Comparison of ENCODE assay signal across 28 cellular contexts in the genomic region with DNA sequence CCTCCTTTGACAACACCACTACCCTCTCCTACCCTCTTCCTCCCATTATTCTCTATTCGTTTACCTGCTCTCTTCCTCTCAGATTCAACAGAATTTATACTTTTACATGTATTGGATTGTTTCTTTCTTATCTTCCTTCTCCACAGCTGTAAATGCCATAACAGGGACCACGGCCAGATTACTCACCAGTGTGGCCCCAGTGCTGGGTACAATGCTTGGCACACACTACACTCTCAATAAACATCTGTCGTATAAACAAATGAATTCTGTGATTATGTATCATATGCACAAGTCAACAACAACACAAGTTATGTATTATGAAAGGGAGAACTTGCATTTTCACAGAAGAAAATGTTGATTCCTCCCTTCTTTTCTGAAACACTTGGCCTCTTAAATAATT. TPM values are rescaled to one million over a fixed set of nuclear protein-coding genes. Genes with fewer than 3 reads are reported as not detected.
DNase-seq lines count a peak whose midpoint lies in the region; ATAC-seq, FAIRE-seq and TF ChIP-seq lines count a peak whose summit lies in the region.
"Had no signal": no experiment of that assay in that cellular context is flagged by ENCODE, and none has a peak within 500 bp of the region (broad histone marks: within the 10 kb centered on the region; RNA-seq: fewer than 3 reads in every experiment).

No MANE protein-coding gene starts in this region.

- no peak for DNase-seq in activated T-cell treated with anti-CD3 and anti-CD28 coated beads, Interleukin-2, amount 50 U/mL, for 72 hours
- DNase-seq in activated T-cell treated with anti-CD3 and anti-CD28 coated beads for 4 hours (no peak), endothelial cell of umbilical vein (ENCODE audit: low read depth, low spot score) (peak; percentile 37), fibroblast of the aortic adventitia (ENCODE audit: low read depth) (peak; percentile 45), trophoblast cell (no peak), RCC 7860 (ENCODE audit: low spot score) (no peak), omental fat pad (ENCODE audit: low spot score) (no peak), Right ventricle myocardium superior (no peak)
- DNase-seq: ACHN; Caco-2; CD4-positive, alpha-beta memory T cell; DMS 273 treated with DMSO at 0.1 percent for 48 hours; DND-41; NCI-H1417; NCI-H1694 treated with DMSO at 0.1 percent for 48 hours; NCI-H446; NCI-H526; OCI-M1; RPMI8226; SHP77 treated with DMSO at 0.1 percent for 48 hours had no signal

- H3K14ac ChIP-seq in trophoblast cell (ENCODE audit: low read length): no peak overlapping the region

- H3K27ac Mint-ChIP-seq in activated T-cell treated with anti-CD3 and anti-CD28 coated beads, Interleukin-2, amount 50 U/mL, for 72 hours: peak overlapping the region; percentile 55
- H3K27ac Mint-ChIP-seq: CD4-positive, alpha-beta memory T cell had no signal

- H2BK12ac ChIP-seq in trophoblast cell (ENCODE audit: low read length): no peak overlapping the region

- no peak overlapping the region for H2BK5ac ChIP-seq in trophoblast cell (ENCODE audit: low read depth, low read length, poor library complexity)

- peaks cover 0 to 2% of the 10 kb centered on the region in 2 donors for H3K36me3 Mint-ChIP-seq in activated T-cell treated with anti-CD3 and anti-CD28 coated beads, Interleukin-2, amount 50 U/mL, for 72 hours (ENCODE audit: insufficient read depth in 2 of 2)

- no TSS peak for BruUV-seq in endothelial cell of umbilical vein (replicated peaks; lab: Mats Ljungman, UMichigan)

- CTCF ChIA-PET in endothelial cell of umbilical vein (lab: Charles Lee): interaction anchor here (1.5 to 3.7 kb wide), 2 partner anchors 96 to 101 kb away, joined by 3 to 12 read pairs; partner anchors contain the start of gene AOC2

- no peak overlapping the region for H3K4me2 ChIP-seq in endothelial cell of umbilical vein (ENCODE audit: insufficient read depth, low read length)
- H3K4me2 ChIP-seq in trophoblast cell (ENCODE audit: low read length): no peak overlapping the region
- H3K4me2 ChIP-seq: BLaER1 treated with 17β-estradiol and CSF1 and Interleukin-3, amounts not matched to agents 10 nM and 100 nM; KMS-11 had no signal

- H3K27me3 ChIP-seq in endothelial cell of umbilical vein (ENCODE audit: control insufficient read depth in 2 of 2, insufficient read depth in 2 of 2, low read length in 2 of 2) (no peaks in the 10 kb centered on the region), trophoblast cell (ENCODE audit: insufficient read depth, low read length) (no peaks in the 10 kb centered on the region)
- H3K27me3 ChIP-seq: BLaER1 treated with 17β-estradiol and CSF1 and Interleukin-3, amounts not matched to agents 10 nM and 100 nM had no signal

- WGBS in trophoblast cell (ENCODE audit: extremely low coverage, insufficient coverage, insufficient read length): 100% methylated on average over 1 of the region's 3 CpGs

- H3K4me3 Mint-ChIP-seq in activated T-cell treated with anti-CD3 and anti-CD28 coated beads, Interleukin-2, amount 50 U/mL, for 72 hours: no peak overlapping the region

- POLR2A ChIA-PET in endothelial cell of umbilical vein (lab: Charles Lee): no interaction called here

- no peak overlapping the region for H2AK5ac ChIP-seq in trophoblast cell (ENCODE audit: low read length)

- peaks cover 7% of the 10 kb centered on the region for H3K27me3 Mint-ChIP-seq in activated T-cell treated with anti-CD3 and anti-CD28 coated beads, Interleukin-2, amount 50 U/mL, for 72 hours (ENCODE audit: low read depth)
- H3K27me3 Mint-ChIP-seq: CD4-positive, alpha-beta memory T cell had no signal

- no peaks in the 10 kb centered on the region for H4K20me1 ChIP-seq in endothelial cell of umbilical vein (replicated peaks; ENCODE audit: control insufficient read depth, extremely low read depth, insufficient read depth, low read length)
- H4K20me1 ChIP-seq: BLaER1 treated with 17β-estradiol and CSF1 and Interleukin-3, amounts not matched to agents 10 nM and 100 nM had no signal

- no peak overlapping the region for H4K12ac ChIP-seq in trophoblast cell (ENCODE audit: low read depth, low read length)

- H3K79me1 ChIP-seq in trophoblast cell (ENCODE audit: low read length): no peaks in the 10 kb centered on the region

- H3K9ac ChIP-seq in endothelial cell of umbilical vein (replicated peaks; ENCODE audit: extremely low read depth, insufficient read depth, low read length) (no peak overlapping the region), trophoblast cell (ENCODE audit: low read length) (no peak overlapping the region)
- H3K9ac ChIP-seq: BLaER1 treated with 17β-estradiol and CSF1 and Interleukin-3, amounts not matched to agents 10 nM and 100 nM; KMS-11 had no signal

- H3K4me1 Mint-ChIP-seq in activated T-cell treated with anti-CD3 and anti-CD28 coated beads, Interleukin-2, amount 50 U/mL, for 72 hours (ENCODE audit: low read depth): no peaks in the 10 kb centered on the region
- H3K4me1 Mint-ChIP-seq: CD4-positive, alpha-beta memory T cell had no signal

- TF ChIP-seq CTCF in endothelial cell of umbilical vein (IDR thresholded peaks at IDR 0.05; ENCODE audit: extremely low read depth in 1 of 2, insufficient read depth in 1 of 2, low read depth in 1 of 2, low read length in 2 of 2) (no peak), fibroblast of the aortic adventitia (IDR thresholded peaks at IDR 0.05; ENCODE audit: insufficient read depth, low read length) (no peak), omental fat pad (IDR thresholded peaks at IDR 0.05) (no peak)

- no peak overlapping the region for H3K23ac ChIP-seq in trophoblast cell (ENCODE audit: low read length)

- H3K27ac ChIP-seq in endothelial cell of umbilical vein (ENCODE audit: insufficient read depth, low read depth, low read length): no peak overlapping the region
- H3K27ac ChIP-seq in trophoblast cell (ENCODE audit: low read depth, low read length): no peak overlapping the region
- H3K27ac ChIP-seq: 22Rv1; BLaER1 treated with 17β-estradiol and CSF1 and Interleukin-3, amounts not matched to agents 10 nM and 100 nM; KMS-11; SK-N-MC had no signal

- H4K91ac ChIP-seq in trophoblast cell (ENCODE audit: low read depth, low read length): no peak overlapping the region

- no peaks in the 10 kb centered on the region for H3K9me3 Mint-ChIP-seq in activated T-cell treated with anti-CD3 and anti-CD28 coated beads, Interleukin-2, amount 50 U/mL, for 72 hours
- H3K9me3 Mint-ChIP-seq: CD4-positive, alpha-beta memory T cell had no signal

- H3K79me2 ChIP-seq in endothelial cell of umbilical vein (ENCODE audit: control insufficient read depth, insufficient read depth, low read length) (no peaks in the 10 kb centered on the region), trophoblast cell (ENCODE audit: control insufficient read depth, insufficient read depth, low read length, poor library complexity) (no peaks in the 10 kb centered on the region)

- no peak overlapping the region for H4K8ac ChIP-seq in trophoblast cell (ENCODE audit: low read depth, low read length)

- no peak for ATAC-seq in activated T-cell treated with anti-CD3 and anti-CD28 coated beads, Interleukin-2, amount 50 U/mL, for 72 hours (replicated peaks in 1 of 2)
- ATAC-seq in omental fat pad (ENCODE audit: low FRiP score) (no peak), Right ventricle myocardium superior (ENCODE audit: poor library complexity) (no peak)

- dilution Hi-C loops in endothelial cell of umbilical vein (cut with MboI; ENCODE audit: extremely low pct_ligation_motif_present, low sequenced_read_pairs): no loop called here

- no peak overlapping the region for H3K18ac ChIP-seq in trophoblast cell (ENCODE audit: low read length)

- H2BK120ac ChIP-seq in trophoblast cell (ENCODE audit: insufficient read depth, low read length, poor library complexity): no peak overlapping the region

- TF ChIP-seq POLR2A in endothelial cell of umbilical vein (IDR thresholded peaks at IDR 0.05; ENCODE audit: low read depth, low read length): no peak

- intact Hi-C loops in endothelial cell of umbilical vein (cut with micrococcal nuclease) (no loop called here), Right ventricle myocardium superior (cut with DNase I) (no loop called here)

- H3K4me1 ChIP-seq in endothelial cell of umbilical vein (ENCODE audit: control insufficient read depth, extremely low read depth, insufficient read depth, low read length): no peaks in the 10 kb centered on the region
- H3K4me1 ChIP-seq in trophoblast cell (ENCODE audit: control insufficient read depth in 1 of 2, insufficient read depth in 2 of 2, low read length in 2 of 2): no peaks in the 10 kb centered on the region
- H3K4me1 ChIP-seq: BLaER1 treated with 17β-estradiol and CSF1 and Interleukin-3, amounts not matched to agents 10 nM and 100 nM; Caco-2 had no signal

- H3K4me3 ChIP-seq in endothelial cell of umbilical vein (replicated peaks in 1 of 3; ENCODE audit: insufficient read depth in 1 of 3, low read depth in 1 of 3, low read length in 3 of 3): no peak overlapping the region
- no peak overlapping the region for H3K4me3 ChIP-seq in fibroblast of the aortic adventitia (ENCODE audit: low read depth, low read length)
- no peak overlapping the region for H3K4me3 ChIP-seq in trophoblast cell (ENCODE audit: low read depth, low read length)
- H3K4me3 ChIP-seq: BLaER1 treated with 17β-estradiol and CSF1 and Interleukin-3, amounts not matched to agents 10 nM and 100 nM; SK-N-MC had no signal

- no peak for FAIRE-seq in endothelial cell of umbilical vein (lab: Jason Lieb, UNC)
- no peak for FAIRE-seq in RCC 7860 (lab: Jason Lieb, UNC)
- FAIRE-seq: GM12891, HTR-8/SVneo had no signal

- no peaks in the 10 kb centered on the region for H3K36me3 ChIP-seq in endothelial cell of umbilical vein (ENCODE audit: control insufficient read depth in 2 of 2, extremely low read depth in 1 of 2, insufficient read depth in 2 of 2, low read length in 2 of 2)
- H3K36me3 ChIP-seq in trophoblast cell (ENCODE audit: control insufficient read depth in 1 of 2, insufficient read depth in 2 of 2, low read length in 2 of 2): no peaks in the 10 kb centered on the region

- H2AFZ ChIP-seq in endothelial cell of umbilical vein (ENCODE audit: low read depth, low read length) (no peak overlapping the region), trophoblast cell (ENCODE audit: insufficient read depth, low read length, poor library complexity) (no peak overlapping the region)

- H3K4ac ChIP-seq in trophoblast cell (ENCODE audit: low read depth, low read length): no peak overlapping the region

- no peaks in the 10 kb centered on the region for H3K9me1 ChIP-seq in endothelial cell of umbilical vein (replicated peaks; ENCODE audit: control insufficient read depth, extremely low read depth, insufficient read depth, low read length)

- H3K9me3 ChIP-seq in endothelial cell of umbilical vein (replicated peaks; ENCODE audit: control insufficient read depth, insufficient read depth, low read length) (no peaks in the 10 kb centered on the region), trophoblast cell (ENCODE audit: insufficient read depth, low read depth, low read length) (no peaks in the 10 kb centered on the region)
- H3K9me3 ChIP-seq: BLaER1 treated with 17β-estradiol and CSF1 and Interleukin-3, amounts not matched to agents 10 nM and 100 nM; Caco-2 had no signal

RNA-seq across cellular contexts. Expression of gene AARSD1, which starts 20.0 kb away (rescaled TPM):
- total RNA-seq in activated T-cell treated with anti-CD3 and anti-CD28 coated beads, Interleukin-2, amount 50 U/mL, for 72 hours: 10 to 100 TPM; 50.7 to 52.2 TPM
- 39.7 and 53.2 TPM in 2 replicates for total RNA-seq in endothelial cell of umbilical vein
- polyA plus RNA-seq in endothelial cell of umbilical vein: 38.3 and 42.8 TPM in 2 replicates
- polyA plus RNA-seq in endothelial cell of umbilical vein (2011; cell fraction: cytosol; rRNA removed): 42.1 and 47.5 TPM in 2 replicates
- polyA plus RNA-seq in endothelial cell of umbilical vein (2011; cell fraction: nucleus; rRNA removed): 84.3 and 93.9 TPM in 2 replicates
- polyA plus RNA-seq in endothelial cell of umbilical vein (2012): 46.1 and 47.7 TPM in 2 replicates
- 39.0 and 44.7 TPM in 2 replicates for polyA minus RNA-seq in endothelial cell of umbilical vein
- 18.7 TPM for polyA minus RNA-seq in endothelial cell of umbilical vein (2011; cell fraction: cytosol; rRNA and poly(A)+ RNA removed)
- 28.6 and 35.0 TPM in 2 replicates for polyA minus RNA-seq in endothelial cell of umbilical vein (2011; cell fraction: nucleus; rRNA and poly(A)+ RNA removed)
- total RNA-seq in fibroblast of the aortic adventitia (ENCODE audit: low replicate concordance): 18.9 and 20.0 TPM in 2 replicates
- polyA plus RNA-seq in trophoblast cell (2013): 30.9 and 31.5 TPM in 2 replicates
- total RNA-seq in omental fat pad: 10 to 100 TPM; 17.8 to 36.0 (median 20.2) TPM
- 30.6 TPM for total RNA-seq in Right ventricle myocardium superior

RNA-seq across cellular contexts. Expression of gene PTGES3L, which starts 35.7 kb away (rescaled TPM):
- under 1 TPM; 0.36 to 0.95 TPM for total RNA-seq in activated T-cell treated with anti-CD3 and anti-CD28 coated beads, Interleukin-2, amount 50 U/mL, for 72 hours
- total RNA-seq in endothelial cell of umbilical vein: not detected in 2 replicates
- polyA plus RNA-seq in endothelial cell of umbilical vein: 0.23 and 0.45 TPM in 2 replicates
- 0.19 and 0.20 TPM in 2 replicates for polyA plus RNA-seq in endothelial cell of umbilical vein (2011; cell fraction: cytosol; rRNA removed)
- 0.67 and 0.78 TPM in 2 replicates for polyA plus RNA-seq in endothelial cell of umbilical vein (2011; cell fraction: nucleus; rRNA removed)
- 0.17 TPM in 1 of 2 replicates, not detected in the other for polyA plus RNA-seq in endothelial cell of umbilical vein (2012)
- polyA minus RNA-seq in endothelial cell of umbilical vein: 0.15 and 1.2 TPM in 2 replicates
- 1.9 TPM for polyA minus RNA-seq in endothelial cell of umbilical vein (2011; cell fraction: cytosol; rRNA and poly(A)+ RNA removed)
- polyA minus RNA-seq in endothelial cell of umbilical vein (2011; cell fraction: nucleus; rRNA and poly(A)+ RNA removed): 0.53 and 1.4 TPM in 2 replicates
- total RNA-seq in fibroblast of the aortic adventitia (ENCODE audit: low replicate concordance): 0.18 and 0.65 TPM in 2 replicates
- 1.5 and 1.8 TPM in 2 replicates for polyA plus RNA-seq in trophoblast cell (2013)
- total RNA-seq in omental fat pad: 1 to 10 TPM in 1 of 4 donors, not detected in 3; 1.2 TPM
- 50.6 TPM for total RNA-seq in Right ventricle myocardium superior
- total RNA-seq: G401 had no signal

RNA-seq across cellular contexts. Expression of gene RUNDC1, which starts 36.2 kb away (rescaled TPM):
- 10 to 100 TPM in 1 of 2 donors, 1 to 10 TPM in 1; 10.0 to 11.5 TPM for total RNA-seq in activated T-cell treated with anti-CD3 and anti-CD28 coated beads, Interleukin-2, amount 50 U/mL, for 72 hours
- total RNA-seq in endothelial cell of umbilical vein (11.7 and 12.0 TPM in 2 replicates), fibroblast of the aortic adventitia (ENCODE audit: low replicate concordance) (7.7 and 12.1 TPM in 2 replicates), omental fat pad (10 to 100 TPM in 2 of 4 donors, 1 to 10 TPM in 2; 8.5 to 12.4 (median 10.6) TPM), Right ventricle myocardium superior (10.0 TPM)
- polyA plus RNA-seq in endothelial cell of umbilical vein: 7.3 and 9.2 TPM in 2 replicates
- polyA plus RNA-seq in endothelial cell of umbilical vein (2011; cell fraction: cytosol; rRNA removed): 7.5 and 7.8 TPM in 2 replicates
- 9.2 and 9.5 TPM in 2 replicates for polyA plus RNA-seq in endothelial cell of umbilical vein (2011; cell fraction: nucleus; rRNA removed)
- polyA plus RNA-seq in endothelial cell of umbilical vein (2012): 8.1 and 8.9 TPM in 2 replicates
- polyA minus RNA-seq in endothelial cell of umbilical vein: 11.6 and 13.4 TPM in 2 replicates
- polyA minus RNA-seq in endothelial cell of umbilical vein (2011; cell fraction: cytosol; rRNA and poly(A)+ RNA removed): 5.4 TPM
- 7.1 and 8.8 TPM in 2 replicates for polyA minus RNA-seq in endothelial cell of umbilical vein (2011; cell fraction: nucleus; rRNA and poly(A)+ RNA removed)
- polyA plus RNA-seq in trophoblast cell (2013): 6.2 and 6.4 TPM in 2 replicates

RNA-seq across cellular contexts. Expression of gene G6PC1, which starts 43.6 kb away (rescaled TPM):
- not detected for total RNA-seq in activated T-cell treated with anti-CD3 and anti-CD28 coated beads, Interleukin-2, amount 50 U/mL, for 72 hours
- total RNA-seq in endothelial cell of umbilical vein (not detected in 2 replicates), fibroblast of the aortic adventitia (ENCODE audit: low replicate concordance) (not detected in 2 replicates), omental fat pad (not detected), Right ventricle myocardium superior (not detected)
- not detected in 2 replicates for polyA plus RNA-seq in endothelial cell of umbilical vein
- not detected in 2 replicates for polyA plus RNA-seq in endothelial cell of umbilical vein (2011; cell fraction: cytosol; rRNA removed)
- not detected in 2 replicates for polyA plus RNA-seq in endothelial cell of umbilical vein (2011; cell fraction: nucleus; rRNA removed)
- polyA plus RNA-seq in endothelial cell of umbilical vein (2012): 0.11 TPM in 1 of 2 replicates, not detected in the other
- not detected in 2 replicates for polyA minus RNA-seq in endothelial cell of umbilical vein
- polyA minus RNA-seq in endothelial cell of umbilical vein (2011; cell fraction: cytosol; rRNA and poly(A)+ RNA removed): not detected
- not detected in 2 replicates for polyA minus RNA-seq in endothelial cell of umbilical vein (2011; cell fraction: nucleus; rRNA and poly(A)+ RNA removed)
- not detected in 2 replicates for polyA plus RNA-seq in trophoblast cell (2013)
- total RNA-seq: Caco-2; CD4-positive, alpha-beta memory T cell; G401; H4 had no signal
- polyA plus RNA-seq: CD4-positive, alpha-beta memory T cell had no signal

RNA-seq across cellular contexts. Expression of gene RPL27, which starts 54.0 kb away (rescaled TPM):
- total RNA-seq in activated T-cell treated with anti-CD3 and anti-CD28 coated beads, Interleukin-2, amount 50 U/mL, for 72 hours: 1,000 to 10,000 TPM; 1,142 to 1,191 TPM
- 1,014 and 1,102 TPM in 2 replicates for total RNA-seq in endothelial cell of umbilical vein
- 2,467 and 2,620 TPM in 2 replicates for polyA plus RNA-seq in endothelial cell of umbilical vein
- 4,890 and 5,080 TPM in 2 replicates for polyA plus RNA-seq in endothelial cell of umbilical vein (2011; cell fraction: cytosol; rRNA removed)
- polyA plus RNA-seq in endothelial cell of umbilical vein (2011; cell fraction: nucleus; rRNA removed): 1,058 and 1,799 TPM in 2 replicates
- polyA plus RNA-seq in endothelial cell of umbilical vein (2012): 2,952 and 3,928 TPM in 2 replicates
- 1,135 and 1,329 TPM in 2 replicates for polyA minus RNA-seq in endothelial cell of umbilical vein
- polyA minus RNA-seq in endothelial cell of umbilical vein (2011; cell fraction: cytosol; rRNA and poly(A)+ RNA removed): 601 TPM
- polyA minus RNA-seq in endothelial cell of umbilical vein (2011; cell fraction: nucleus; rRNA and poly(A)+ RNA removed): 149 and 293 TPM in 2 replicates
- 336 and 1,876 TPM in 2 replicates for total RNA-seq in fibroblast of the aortic adventitia (ENCODE audit: low replicate concordance)
- 4,147 and 4,166 TPM in 2 replicates for polyA plus RNA-seq in trophoblast cell (2013)
- 1,000 to 10,000 TPM in 3 of 4 donors, 100 to 1,000 TPM in 1; 852 to 1,453 (median 1,237) TPM for total RNA-seq in omental fat pad
- total RNA-seq in Right ventricle myocardium superior: 675 TPM

Comparison
In these comparisons a context has a peak if more than half of its experiments do, and no peak if none do; other contexts are left out.
1. DNase-seq: peak in endothelial cell of umbilical vein (single experiment) and fibroblast of the aortic adventitia (single experiment); none in activated T-cell treated with anti-CD3 and anti-CD28 coated beads, Interleukin-2, amount 50 U/mL, for 72 hours (0 of 2), activated T-cell treated with anti-CD3 and anti-CD28 coated beads for 4 hours (single experiment), trophoblast cell (0 of 2), RCC 7860 (single experiment), omental fat pad (single experiment) and Right ventricle myocardium superior (single experiment).
2. RNA of gene PTGES3L, which starts 35.7 kb away (total RNA-seq): 50.6 TPM in Right ventricle myocardium superior (single experiment); 0.36 to 0.95 TPM in activated T-cell treated with anti-CD3 and anti-CD28 coated beads, Interleukin-2, amount 50 U/mL, for 72 hours, 0.18 to 0.65 TPM in fibroblast of the aortic adventitia, not detected in endothelial cell of umbilical vein and 1.2 TPM in omental fat pad; every median in the first group is over 10 times any median in the second.